Comparison of ENCODE assay signal across 20 cellular contexts in genomic region chr6:17385660-17386059, GRCh38. TPM values are rescaled to one million over a fixed set of nuclear protein-coding genes. Genes with fewer than 3 reads are reported as not detected.
DNase-seq lines count a peak whose midpoint lies in the region; ATAC-seq, FAIRE-seq and TF ChIP-seq lines count a peak whose summit lies in the region.
"Had no signal": no experiment of that assay in that cellular context is flagged by ENCODE, and none has a peak within 500 bp of the region (broad histone marks: within the 10 kb centered on the region; RNA-seq: fewer than 3 reads in every experiment).

No MANE protein-coding gene starts in this region.

- peak overlapping the region; percentile 13 for H3K4me2 ChIP-seq in mammary epithelial cell (ENCODE audit: insufficient read depth, low read depth, low read length)
- peak overlapping the region; percentile 48 for H3K4me2 ChIP-seq in keratinocyte (ENCODE audit: control insufficient read depth, extremely low read depth, insufficient read depth, low read depth, low read length)
- peak overlapping the region; percentile 62 for H3K4me2 ChIP-seq in skeletal muscle satellite cell (ENCODE audit: low read length)

- DNase-seq in mammary epithelial cell (peak; percentile 54), MCF 10A (ENCODE audit: unreplicated experiment) (no peak), WERI-Rb-1 (peak; percentile 35), keratinocyte (ENCODE audit: low read depth, low spot score) (no peak), upper lobe of right lung (no peak)
- DNase-seq in effector memory CD4-positive, alpha-beta T cell = no peak
- DNase-seq: activated CD4-positive, CD25-positive, alpha-beta regulatory T cell treated with anti-CD3 and anti-CD28 coated beads, Interleukin-2, amount 50 U/mL, for 72 hours; cerebellar nuclear complex; left cardiac atrium; NCI-H2081 treated with DMSO at 0.1 percent for 48 hours; NCI-H774; RPMI8226; stimulated activated CD4-positive, alpha-beta T cell treated with anti-CD3 and anti-CD28 coated beads, Interleukin-2, amount 100 ng/mL, for 48 hours; stimulated activated CD8-positive, alpha-beta memory T cell treated with anti-CD3 and anti-CD28 coated beads, Interleukin-4, amount 100 ng/mL, for 48 hours; T-cell had no signal

- H3K4me1 ChIP-seq in mammary epithelial cell (ENCODE audit: insufficient read depth, low read length) = peaks cover 14% of the 10 kb centered on the region
- H3K4me1 ChIP-seq in keratinocyte (ENCODE audit: control insufficient read depth, extremely low read depth, insufficient read depth, low read length) = peaks cover 20% of the 10 kb centered on the region
- H3K4me1 ChIP-seq in skeletal muscle satellite cell (ENCODE audit: control insufficient read depth, insufficient read depth, low read length) = peaks cover 25% of the 10 kb centered on the region
- no peaks in the 10 kb centered on the region for H3K4me1 ChIP-seq in upper lobe of right lung
- H3K4me1 ChIP-seq in effector memory CD4-positive, alpha-beta T cell (ENCODE audit: control insufficient read depth, insufficient read depth, low read length, poor library complexity, severe bottlenecking) = no peaks in the 10 kb centered on the region

- no peaks in the 10 kb centered on the region for H4K20me1 ChIP-seq in mammary epithelial cell (ENCODE audit: insufficient read depth, low read length)
- H4K20me1 ChIP-seq in keratinocyte (ENCODE audit: control insufficient read depth, extremely low read depth, insufficient read depth, low read length) = no peaks in the 10 kb centered on the region

- H3K27me3 ChIP-seq in mammary epithelial cell (ENCODE audit: insufficient read depth, low read length) (no peaks in the 10 kb centered on the region), WERI-Rb-1 (ENCODE audit: insufficient read depth, low read depth, severe bottlenecking) (no peaks in the 10 kb centered on the region), keratinocyte (ENCODE audit: control insufficient read depth, extremely low read depth, insufficient read depth, low read length) (no peaks in the 10 kb centered on the region), skeletal muscle satellite cell (ENCODE audit: control insufficient read depth, insufficient read depth, low read length) (no peaks in the 10 kb centered on the region), upper lobe of right lung (no peaks in the 10 kb centered on the region)
- no peaks in the 10 kb centered on the region for H3K27me3 ChIP-seq in effector memory CD4-positive, alpha-beta T cell (replicated peaks; ENCODE audit: control insufficient read depth, insufficient read depth, low read length, poor library complexity, severe bottlenecking)

- no peak overlapping the region for H3K27ac Mint-ChIP-seq in MCF 10A (ENCODE audit: low read depth, unreplicated experiment)
- H3K27ac Mint-ChIP-seq: activated naive CD8-positive, alpha-beta T cell; T-cell had no signal

- no peaks in the 10 kb centered on the region for H3K36me3 ChIP-seq in mammary epithelial cell (ENCODE audit: insufficient read depth, low read length)
- no peaks in the 10 kb centered on the region for H3K36me3 ChIP-seq in WERI-Rb-1
- no peaks in the 10 kb centered on the region for H3K36me3 ChIP-seq in keratinocyte (ENCODE audit: control insufficient read depth in 2 of 2, extremely low read depth in 1 of 2, insufficient read depth in 2 of 2, low read length in 2 of 2)
- no peaks in the 10 kb centered on the region for H3K36me3 ChIP-seq in skeletal muscle satellite cell (ENCODE audit: insufficient read depth, low read length)
- no peaks in the 10 kb centered on the region for H3K36me3 ChIP-seq in upper lobe of right lung
- no peaks in the 10 kb centered on the region for H3K36me3 ChIP-seq in effector memory CD4-positive, alpha-beta T cell (ENCODE audit: control insufficient read depth, insufficient read depth, low read length)
- H3K36me3 ChIP-seq: thoracic aorta had no signal

- no peak for TF ChIP-seq CTCF in mammary epithelial cell (conservative IDR thresholded peaks at IDR 0.05 in 1 of 2, IDR thresholded peaks at IDR 0.05 in 1 of 2; ENCODE audit: extremely low read depth in 1 of 2, insufficient read depth in 1 of 2, low read depth in 1 of 2, low read length in 2 of 2)
- TF ChIP-seq CTCF in MCF 10A (IDR thresholded peaks at IDR 0.05; ENCODE audit: unreplicated experiment) = no peak
- TF ChIP-seq CTCF in WERI-Rb-1 (IDR thresholded peaks at IDR 0.05; ENCODE audit: low read depth, low read length) = no peak
- TF ChIP-seq CTCF in keratinocyte (optimal IDR thresholded peaks at IDR 0.05 in 1 of 3, IDR thresholded peaks at IDR 0.05 in 1 of 3, conservative IDR thresholded peaks at IDR 0.05 in 1 of 3; ENCODE audit: extremely low read depth in 1 of 3, insufficient read depth in 2 of 3, low read length in 3 of 3) = no peak
- TF ChIP-seq CTCF in upper lobe of right lung (IDR thresholded peaks at IDR 0.05) = no peak

- H3K27ac ChIP-seq in mammary epithelial cell (ENCODE audit: insufficient read depth, low read depth, low read length) = no peak overlapping the region
- H3K27ac ChIP-seq in WERI-Rb-1 = no peak overlapping the region
- H3K27ac ChIP-seq in keratinocyte (ENCODE audit: control insufficient read depth, insufficient read depth, low read length) = no peak overlapping the region
- H3K27ac ChIP-seq in upper lobe of right lung = no peak overlapping the region
- H3K27ac ChIP-seq in effector memory CD4-positive, alpha-beta T cell (ENCODE audit: insufficient read depth, low read length, poor library complexity, severe bottlenecking) = no peak overlapping the region
- H3K27ac ChIP-seq: thoracic aorta had no signal

- no peak overlapping the region for H3K4me3 Mint-ChIP-seq in MCF 10A (ENCODE audit: unreplicated experiment)
- H3K4me3 Mint-ChIP-seq: activated naive CD8-positive, alpha-beta T cell; T-cell had no signal

- H3K9ac ChIP-seq in mammary epithelial cell (ENCODE audit: insufficient read depth, low read length) = no peak overlapping the region
- H3K9ac ChIP-seq in keratinocyte (ENCODE audit: control insufficient read depth, extremely low read depth, insufficient read depth, low read length) = no peak overlapping the region
- peak overlapping the region; percentile 46 for H3K9ac ChIP-seq in skeletal muscle satellite cell (ENCODE audit: low read depth, low read length)

- intact Hi-C loops in mammary epithelial cell (cut with micrococcal nuclease) (no loop called here), MCF 10A (cut with micrococcal nuclease) (no loop called here), upper lobe of right lung (cut with DNase I) (no loop called here)

- H3K9me3 Mint-ChIP-seq in MCF 10A (ENCODE audit: unreplicated experiment) = no peaks in the 10 kb centered on the region
- H3K9me3 Mint-ChIP-seq: T-cell had no signal

- ATAC-seq in GM19023 (IDR thresholded peaks at IDR 0.05; ENCODE audit: unreplicated experiment) (no peak), upper lobe of right lung (no peak)
- ATAC-seq: left cardiac atrium, T-cell had no signal

- CTCF ChIA-PET in mammary epithelial cell (lab: Charles Lee; ENCODE audit: low non-redundant PET) = no interaction called here
- CTCF ChIA-PET in MCF 10A (lab: Yijun Ruan, JAX) = interaction anchor here (0.7 kb wide), 1 partner anchor 316 kb away, joined by 3 read pairs; no protein-coding TSS in a partner anchor

- H3K27me3 Mint-ChIP-seq in MCF 10A (ENCODE audit: insufficient read depth, unreplicated experiment) = no peaks in the 10 kb centered on the region

- H3K36me3 Mint-ChIP-seq in MCF 10A (ENCODE audit: insufficient read depth, unreplicated experiment) = no peaks in the 10 kb centered on the region
- H3K36me3 Mint-ChIP-seq: activated naive CD8-positive, alpha-beta T cell; T-cell had no signal

- in situ Hi-C loops in mammary epithelial cell (cut with MboI; ENCODE audit: low sequenced_read_pairs in 2 of 2) = no loop called here

- POLR2A ChIA-PET in MCF 10A (lab: Yijun Ruan, JAX) = no interaction called here

- BruUV-seq in mammary epithelial cell (replicated peaks; lab: Mats Ljungman, UMichigan) = no TSS peak
- no TSS peak for BruUV-seq in MCF 10A (replicated peaks; lab: Mats Ljungman, UMichigan)

- H3K9me3 ChIP-seq in mammary epithelial cell (replicated peaks; ENCODE audit: insufficient read depth, low read length) (no peaks in the 10 kb centered on the region), WERI-Rb-1 (ENCODE audit: severe bottlenecking) (no peaks in the 10 kb centered on the region), keratinocyte (ENCODE audit: control insufficient read depth, low read depth, low read length) (no peaks in the 10 kb centered on the region), skeletal muscle satellite cell (replicated peaks; ENCODE audit: low read length) (no peaks in the 10 kb centered on the region), upper lobe of right lung (no peaks in the 10 kb centered on the region)
- no peaks in the 10 kb centered on the region for H3K9me3 ChIP-seq in effector memory CD4-positive, alpha-beta T cell (ENCODE audit: control insufficient read depth, low read length)
- H3K9me3 ChIP-seq: thoracic aorta had no signal

- peaks cover 21% of the 10 kb centered on the region for H3K4me1 Mint-ChIP-seq in MCF 10A (ENCODE audit: insufficient read depth, unreplicated experiment)
- H3K4me1 Mint-ChIP-seq: T-cell had no signal

- no peak for FAIRE-seq in keratinocyte (lab: Jason Lieb, UNC)
- FAIRE-seq: GM18507 had no signal

- H3K79me2 ChIP-seq in mammary epithelial cell (ENCODE audit: insufficient read depth, low read length) (no peaks in the 10 kb centered on the region), keratinocyte (ENCODE audit: control insufficient read depth, insufficient read depth, low read length) (no peaks in the 10 kb centered on the region)

- WGBS in mammary epithelial cell (ENCODE audit: low coverage, missing lambda C conversion rate) = 55% methylated on average over 5 of the region's 7 CpGs

- dilution Hi-C loops in mammary epithelial cell (cut with HindIII; ENCODE audit: low sequenced_read_pairs) = no loop called here
- dilution Hi-C loops in keratinocyte (cut with MboI; ENCODE audit: extremely low pct_ligation_motif_present, low sequenced_read_pairs) = no loop called here

- H3K4me3 ChIP-seq in mammary epithelial cell (replicated peaks in 1 of 3; ENCODE audit: insufficient read depth in 1 of 3, low read depth in 2 of 3, low read length in 3 of 3) (no peak overlapping the region), WERI-Rb-1 (ENCODE audit: low read depth, low read length) (no peak overlapping the region), keratinocyte (ENCODE audit: control insufficient read depth in 2 of 3, extremely low read depth in 1 of 3, insufficient read depth in 2 of 3, low read depth in 1 of 3, low read length in 3 of 3) (no peak overlapping the region), skeletal muscle satellite cell (ENCODE audit: low read length) (peak overlapping the region; percentile 43), upper lobe of right lung (no peak overlapping the region)
- no peak overlapping the region for H3K4me3 ChIP-seq in effector memory CD4-positive, alpha-beta T cell (ENCODE audit: insufficient read depth, low read depth, low read length, poor library complexity, severe bottlenecking)
- H3K4me3 ChIP-seq: thoracic aorta had no signal

- H2AFZ ChIP-seq in mammary epithelial cell (ENCODE audit: low read depth, low read length) = peak overlapping the region; percentile 76
- H2AFZ ChIP-seq in keratinocyte (ENCODE audit: control insufficient read depth, low read length) = peak overlapping the region; percentile 59

- no peaks in the 10 kb centered on the region for H3K9me1 ChIP-seq in keratinocyte (ENCODE audit: control insufficient read depth, extremely low read depth, insufficient read depth, low read length)

RNA-seq across cellular contexts. Expression of gene CAP2, which starts 7.7 kb away (rescaled TPM):
- total RNA-seq in mammary epithelial cell (1 to 10 TPM; 7.2 to 8.4 TPM), MCF 10A (2022) (12.3 and 14.3 TPM in 2 replicates), upper lobe of right lung (7.2 TPM)
- polyA plus RNA-seq in mammary epithelial cell (9.5 TPM), keratinocyte (9.1 to 12.1 TPM (median 11.0 TPM) in 3 replicates)
- polyA minus RNA-seq in mammary epithelial cell (17.2 TPM), keratinocyte (7.4 to 9.7 TPM (median 9.0 TPM) in 3 replicates)
- 9.1 TPM for polyA plus RNA-seq in keratinocyte (2011; ENCODE audit: low read depth)
- polyA plus RNA-seq in keratinocyte (2011; cell fraction: cytosol; rRNA removed) = 6.8 and 11.1 TPM in 2 replicates
- 18.3 and 19.3 TPM in 2 replicates for polyA plus RNA-seq in keratinocyte (2011; cell fraction: nucleus; rRNA removed)
- polyA plus RNA-seq in keratinocyte (2012; ENCODE audit: low replicate concordance) = 4.2 and 6.5 TPM in 2 replicates
- 5.8 TPM for polyA minus RNA-seq in keratinocyte (2011; cell fraction: cytosol; rRNA and poly(A)+ RNA removed)
- polyA minus RNA-seq in keratinocyte (2011; cell fraction: nucleus; rRNA and poly(A)+ RNA removed) = 9.6 and 12.2 TPM in 2 replicates
- total RNA-seq in skeletal muscle satellite cell (2012; rRNA removed) = 0.51 and 4.8 TPM in 2 replicates

Comparison
In these comparisons a context has a peak if more than half of its experiments do, and no peak if none do; other contexts are left out.
1. DNase-seq: peak in mammary epithelial cell (single experiment) and WERI-Rb-1 (single experiment); none in MCF 10A (single experiment), keratinocyte (single experiment), upper lobe of right lung (single experiment) and effector memory CD4-positive, alpha-beta T cell (0 of 3).
2. Peak in every context shown above with its lines, with median percentiles within 50 percentile points of each other: H3K4me2 ChIP-seq.